In the genomic region with DNA sequence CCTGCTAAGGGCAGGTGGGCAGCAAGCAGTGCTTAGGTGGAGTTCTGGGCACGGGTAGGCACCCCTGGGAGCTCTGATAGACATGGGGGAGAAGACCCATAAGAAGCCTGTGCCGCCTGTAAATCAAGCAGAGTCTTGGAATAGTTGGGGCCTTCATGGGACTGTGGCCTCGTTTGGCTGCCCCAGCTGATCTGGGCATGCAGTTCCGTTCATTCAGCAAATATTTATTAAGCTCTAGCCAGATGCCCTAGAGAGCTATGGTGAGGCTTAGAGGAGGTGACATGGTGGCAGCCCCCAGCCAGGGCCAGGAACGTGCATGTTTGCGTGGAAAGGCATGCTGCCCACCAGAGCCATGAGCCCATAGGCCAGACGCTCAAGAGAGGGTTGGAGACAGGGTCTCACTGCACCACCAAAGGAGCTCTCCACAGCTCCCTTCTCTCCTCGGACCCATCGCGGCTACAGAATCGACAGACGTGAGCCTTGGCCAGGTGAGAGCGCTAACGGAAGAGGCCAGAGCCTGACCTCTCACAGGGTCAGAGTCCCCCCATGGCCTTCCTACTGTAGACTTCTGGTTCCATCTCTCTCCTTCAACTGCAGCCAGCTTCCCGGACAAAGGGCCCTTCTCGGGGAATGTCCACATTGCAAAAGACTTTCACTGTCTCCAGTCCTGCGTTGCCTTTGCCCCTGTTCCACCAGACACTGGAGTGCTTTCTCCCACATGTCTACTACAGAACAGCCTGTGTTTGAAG, we compare ENCODE assay signal across 1 cellular context.
TF ChIP-seq lines count a peak whose summit lies in the region.

No MANE protein-coding gene starts in this region.

TF ChIP-seq in HepG2, 621 proteins besides CTCF, POLR2A, EP300 and RAD21 (continued from another document and continues in another):
- no peak for TF ChIP-seq KAT7 (CRISPR knock-in tag; IDR thresholded peaks at IDR 0.05; ENCODE audit: borderline replicate concordance)
- TF ChIP-seq, protein P1, sequence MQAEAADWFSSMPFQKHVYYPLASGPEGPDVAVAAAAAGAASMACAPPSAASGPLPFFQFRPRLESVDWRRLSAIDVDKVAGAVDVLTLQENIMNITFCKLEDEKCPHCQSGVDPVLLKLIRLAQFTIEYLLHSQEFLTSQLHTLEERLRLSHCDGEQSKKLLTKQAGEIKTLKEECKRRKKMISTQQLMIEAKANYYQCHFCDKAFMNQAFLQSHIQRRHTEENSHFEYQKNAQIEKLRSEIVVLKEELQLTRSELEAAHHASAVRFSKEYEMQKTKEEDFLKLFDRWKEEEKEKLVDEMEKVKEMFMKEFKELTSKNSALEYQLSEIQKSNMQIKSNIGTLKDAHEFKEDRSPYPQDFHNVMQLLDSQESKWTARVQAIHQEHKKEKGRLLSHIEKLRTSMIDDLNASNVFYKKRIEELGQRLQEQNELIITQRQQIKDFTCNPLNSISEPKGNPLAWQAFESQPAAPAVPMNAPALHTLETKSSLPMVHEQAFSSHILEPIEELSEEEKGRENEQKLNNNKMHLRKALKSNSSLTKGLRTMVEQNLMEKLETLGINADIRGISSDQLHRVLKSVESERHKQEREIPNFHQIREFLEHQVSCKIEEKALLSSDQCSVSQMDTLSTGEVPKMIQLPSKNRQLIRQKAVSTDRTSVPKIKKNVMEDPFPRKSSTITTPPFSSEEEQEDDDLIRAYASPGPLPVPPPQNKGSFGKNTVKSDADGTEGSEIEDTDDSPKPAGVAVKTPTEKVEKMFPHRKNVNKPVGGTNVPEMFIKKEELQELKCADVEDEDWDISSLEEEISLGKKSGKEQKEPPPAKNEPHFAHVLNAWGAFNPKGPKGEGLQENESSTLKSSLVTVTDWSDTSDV (CRISPR knock-in tag; IDR thresholded peaks at IDR 0.05): no peak
- TF ChIP-seq, protein P2, sequence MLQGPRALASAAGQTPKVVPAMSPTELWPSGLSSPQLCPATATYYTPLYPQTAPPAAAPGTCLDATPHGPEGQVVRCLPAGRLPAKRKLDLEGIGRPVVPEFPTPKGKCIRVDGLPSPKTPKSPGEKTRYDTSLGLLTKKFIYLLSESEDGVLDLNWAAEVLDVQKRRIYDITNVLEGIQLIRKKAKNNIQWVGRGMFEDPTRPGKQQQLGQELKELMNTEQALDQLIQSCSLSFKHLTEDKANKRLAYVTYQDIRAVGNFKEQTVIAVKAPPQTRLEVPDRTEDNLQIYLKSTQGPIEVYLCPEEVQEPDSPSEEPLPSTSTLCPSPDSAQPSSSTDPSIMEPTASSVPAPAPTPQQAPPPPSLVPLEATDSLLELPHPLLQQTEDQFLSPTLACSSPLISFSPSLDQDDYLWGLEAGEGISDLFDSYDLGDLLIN (CRISPR knock-in tag; IDR thresholded peaks at IDR 0.05; ENCODE audit: borderline replicate concordance): no peak
- no peak for TF ChIP-seq ZNF343 (CRISPR knock-in tag; IDR thresholded peaks at IDR 0.05)
- TF ChIP-seq RCOR2 (CRISPR knock-in tag; IDR thresholded peaks at IDR 0.05): no peak
- no peak for TF ChIP-seq ZNF317 (CRISPR knock-in tag; IDR thresholded peaks at IDR 0.05)
- no peak for TF ChIP-seq PAWR (CRISPR knock-in tag; IDR thresholded peaks at IDR 0.05; ENCODE audit: borderline replicate concordance)
- TF ChIP-seq, protein P3, sequence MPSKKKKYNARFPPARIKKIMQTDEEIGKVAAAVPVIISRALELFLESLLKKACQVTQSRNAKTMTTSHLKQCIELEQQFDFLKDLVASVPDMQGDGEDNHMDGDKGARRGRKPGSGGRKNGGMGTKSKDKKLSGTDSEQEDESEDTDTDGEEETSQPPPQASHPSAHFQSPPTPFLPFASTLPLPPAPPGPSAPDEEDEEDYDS (CRISPR knock-in tag; IDR thresholded peaks at IDR 0.05): no peak
- peak; percentile 49; the same call in 1 of the 2 replicates for TF ChIP-seq TMF1 (CRISPR knock-in tag; IDR thresholded peaks at IDR 0.05; ENCODE audit: low read depth)
- no peak for TF ChIP-seq MBNL3 (CRISPR knock-in tag; conservative IDR thresholded peaks at IDR 0.05)
- TF ChIP-seq EEA1 (CRISPR knock-in tag; IDR thresholded peaks at IDR 0.05; ENCODE audit: borderline replicate concordance): no peak
- no peak for TF ChIP-seq ZSCAN20 (CRISPR knock-in tag; IDR thresholded peaks at IDR 0.05; ENCODE audit: borderline replicate concordance)
- TF ChIP-seq HNF4A (CRISPR knock-in tag; IDR thresholded peaks at IDR 0.05): peak; percentile 73
- TF ChIP-seq ZKSCAN8 (CRISPR knock-in tag; IDR thresholded peaks at IDR 0.05; ENCODE audit: borderline replicate concordance): 0 out of 2 replicates have a peak, but pooled peaks have one; percentile 11
- no peak for TF ChIP-seq ZNF333 (CRISPR knock-in tag; IDR thresholded peaks at IDR 0.05; ENCODE audit: borderline replicate concordance)
- TF ChIP-seq, protein P4, sequence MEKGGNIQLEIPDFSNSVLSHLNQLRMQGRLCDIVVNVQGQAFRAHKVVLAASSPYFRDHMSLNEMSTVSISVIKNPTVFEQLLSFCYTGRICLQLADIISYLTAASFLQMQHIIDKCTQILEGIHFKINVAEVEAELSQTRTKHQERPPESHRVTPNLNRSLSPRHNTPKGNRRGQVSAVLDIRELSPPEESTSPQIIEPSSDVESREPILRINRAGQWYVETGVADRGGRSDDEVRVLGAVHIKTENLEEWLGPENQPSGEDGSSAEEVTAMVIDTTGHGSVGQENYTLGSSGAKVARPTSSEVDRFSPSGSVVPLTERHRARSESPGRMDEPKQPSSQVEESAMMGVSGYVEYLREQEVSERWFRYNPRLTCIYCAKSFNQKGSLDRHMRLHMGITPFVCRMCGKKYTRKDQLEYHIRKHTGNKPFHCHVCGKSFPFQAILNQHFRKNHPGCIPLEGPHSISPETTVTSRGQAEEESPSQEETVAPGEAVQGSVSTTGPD (CRISPR knock-in tag; IDR thresholded peaks at IDR 0.05): no peak
- TF ChIP-seq HIVEP1 (CRISPR knock-in tag; IDR thresholded peaks at IDR 0.05): no peak
- no peak for TF ChIP-seq RFX1 (IDR thresholded peaks at IDR 0.05)
- no peak for TF ChIP-seq TBX3 (IDR thresholded peaks at IDR 0.05; ENCODE audit: borderline replicate concordance)
- TF ChIP-seq, protein P5, sequence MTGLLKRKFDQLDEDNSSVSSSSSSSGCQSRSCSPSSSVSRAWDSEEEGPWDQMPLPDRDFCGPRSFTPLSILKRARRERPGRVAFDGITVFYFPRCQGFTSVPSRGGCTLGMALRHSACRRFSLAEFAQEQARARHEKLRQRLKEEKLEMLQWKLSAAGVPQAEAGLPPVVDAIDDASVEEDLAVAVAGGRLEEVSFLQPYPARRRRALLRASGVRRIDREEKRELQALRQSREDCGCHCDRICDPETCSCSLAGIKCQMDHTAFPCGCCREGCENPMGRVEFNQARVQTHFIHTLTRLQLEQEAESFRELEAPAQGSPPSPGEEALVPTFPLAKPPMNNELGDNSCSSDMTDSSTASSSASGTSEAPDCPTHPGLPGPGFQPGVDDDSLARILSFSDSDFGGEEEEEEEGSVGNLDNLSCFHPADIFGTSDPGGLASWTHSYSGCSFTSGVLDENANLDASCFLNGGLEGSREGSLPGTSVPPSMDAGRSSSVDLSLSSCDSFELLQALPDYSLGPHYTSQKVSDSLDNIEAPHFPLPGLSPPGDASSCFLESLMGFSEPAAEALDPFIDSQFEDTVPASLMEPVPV (CRISPR knock-in tag; IDR thresholded peaks at IDR 0.05): no peak
- no peak for TF ChIP-seq ZNF230 (CRISPR knock-in tag; IDR thresholded peaks at IDR 0.05)
- TF ChIP-seq ZNF260 (CRISPR knock-in tag; IDR thresholded peaks at IDR 0.05; ENCODE audit: borderline replicate concordance, low read depth): no peak
- TF ChIP-seq KLF13 (CRISPR knock-in tag; IDR thresholded peaks at IDR 0.05): no peak
- TF ChIP-seq, protein P6, sequence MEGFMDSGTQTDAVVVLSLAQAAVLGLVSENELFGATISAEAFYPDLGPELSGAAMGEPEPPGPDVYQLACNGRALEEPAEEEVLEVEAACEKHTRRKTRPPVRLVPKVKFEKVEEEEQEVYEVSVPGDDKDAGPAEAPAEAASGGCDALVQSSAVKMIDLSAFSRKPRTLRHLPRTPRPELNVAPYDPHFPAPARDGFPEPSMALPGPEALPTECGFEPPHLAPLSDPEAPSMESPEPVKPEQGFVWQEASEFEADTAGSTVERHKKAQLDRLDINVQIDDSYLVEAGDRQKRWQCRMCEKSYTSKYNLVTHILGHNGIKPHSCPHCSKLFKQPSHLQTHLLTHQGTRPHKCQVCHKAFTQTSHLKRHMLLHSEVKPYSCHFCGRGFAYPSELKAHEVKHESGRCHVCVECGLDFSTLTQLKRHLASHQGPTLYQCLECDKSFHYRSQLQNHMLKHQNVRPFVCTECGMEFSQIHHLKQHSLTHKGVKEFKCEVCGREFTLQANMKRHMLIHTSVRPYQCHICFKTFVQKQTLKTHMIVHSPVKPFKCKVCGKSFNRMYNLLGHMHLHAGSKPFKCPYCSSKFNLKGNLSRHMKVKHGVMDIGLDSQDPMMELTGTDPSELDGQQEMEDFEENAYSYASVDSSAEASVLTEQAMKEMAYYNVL (CRISPR knock-in tag; IDR thresholded peaks at IDR 0.05; ENCODE audit: borderline replicate concordance): no peak
- no peak for TF ChIP-seq NFKB2 (CRISPR knock-in tag; IDR thresholded peaks at IDR 0.05; ENCODE audit: borderline replicate concordance)
- no peak for TF ChIP-seq ZNF510 (CRISPR knock-in tag; IDR thresholded peaks at IDR 0.05; ENCODE audit: low read depth)
- TF ChIP-seq SRSF4 (IDR thresholded peaks at IDR 0.05; ENCODE audit: low read depth, low read length, poor library complexity, severe bottlenecking): no peak
- no peak for TF ChIP-seq ZNF678 (CRISPR knock-in tag; IDR thresholded peaks at IDR 0.05)
- TF ChIP-seq, protein P7, sequence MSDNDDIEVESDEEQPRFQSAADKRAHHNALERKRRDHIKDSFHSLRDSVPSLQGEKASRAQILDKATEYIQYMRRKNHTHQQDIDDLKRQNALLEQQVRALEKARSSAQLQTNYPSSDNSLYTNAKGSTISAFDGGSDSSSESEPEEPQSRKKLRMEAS (IDR thresholded peaks at IDR 0.05): peak; percentile 71; the same call in 1 of the 2 replicates
- TF ChIP-seq ZNF33B (CRISPR knock-in tag; IDR thresholded peaks at IDR 0.05): no peak
- no peak; the same call in 1 of the 2 replicates for TF ChIP-seq SIN3A (IDR thresholded peaks at IDR 0.05; ENCODE audit: borderline replicate concordance, low read depth, low read length)
- TF ChIP-seq, protein P8, sequence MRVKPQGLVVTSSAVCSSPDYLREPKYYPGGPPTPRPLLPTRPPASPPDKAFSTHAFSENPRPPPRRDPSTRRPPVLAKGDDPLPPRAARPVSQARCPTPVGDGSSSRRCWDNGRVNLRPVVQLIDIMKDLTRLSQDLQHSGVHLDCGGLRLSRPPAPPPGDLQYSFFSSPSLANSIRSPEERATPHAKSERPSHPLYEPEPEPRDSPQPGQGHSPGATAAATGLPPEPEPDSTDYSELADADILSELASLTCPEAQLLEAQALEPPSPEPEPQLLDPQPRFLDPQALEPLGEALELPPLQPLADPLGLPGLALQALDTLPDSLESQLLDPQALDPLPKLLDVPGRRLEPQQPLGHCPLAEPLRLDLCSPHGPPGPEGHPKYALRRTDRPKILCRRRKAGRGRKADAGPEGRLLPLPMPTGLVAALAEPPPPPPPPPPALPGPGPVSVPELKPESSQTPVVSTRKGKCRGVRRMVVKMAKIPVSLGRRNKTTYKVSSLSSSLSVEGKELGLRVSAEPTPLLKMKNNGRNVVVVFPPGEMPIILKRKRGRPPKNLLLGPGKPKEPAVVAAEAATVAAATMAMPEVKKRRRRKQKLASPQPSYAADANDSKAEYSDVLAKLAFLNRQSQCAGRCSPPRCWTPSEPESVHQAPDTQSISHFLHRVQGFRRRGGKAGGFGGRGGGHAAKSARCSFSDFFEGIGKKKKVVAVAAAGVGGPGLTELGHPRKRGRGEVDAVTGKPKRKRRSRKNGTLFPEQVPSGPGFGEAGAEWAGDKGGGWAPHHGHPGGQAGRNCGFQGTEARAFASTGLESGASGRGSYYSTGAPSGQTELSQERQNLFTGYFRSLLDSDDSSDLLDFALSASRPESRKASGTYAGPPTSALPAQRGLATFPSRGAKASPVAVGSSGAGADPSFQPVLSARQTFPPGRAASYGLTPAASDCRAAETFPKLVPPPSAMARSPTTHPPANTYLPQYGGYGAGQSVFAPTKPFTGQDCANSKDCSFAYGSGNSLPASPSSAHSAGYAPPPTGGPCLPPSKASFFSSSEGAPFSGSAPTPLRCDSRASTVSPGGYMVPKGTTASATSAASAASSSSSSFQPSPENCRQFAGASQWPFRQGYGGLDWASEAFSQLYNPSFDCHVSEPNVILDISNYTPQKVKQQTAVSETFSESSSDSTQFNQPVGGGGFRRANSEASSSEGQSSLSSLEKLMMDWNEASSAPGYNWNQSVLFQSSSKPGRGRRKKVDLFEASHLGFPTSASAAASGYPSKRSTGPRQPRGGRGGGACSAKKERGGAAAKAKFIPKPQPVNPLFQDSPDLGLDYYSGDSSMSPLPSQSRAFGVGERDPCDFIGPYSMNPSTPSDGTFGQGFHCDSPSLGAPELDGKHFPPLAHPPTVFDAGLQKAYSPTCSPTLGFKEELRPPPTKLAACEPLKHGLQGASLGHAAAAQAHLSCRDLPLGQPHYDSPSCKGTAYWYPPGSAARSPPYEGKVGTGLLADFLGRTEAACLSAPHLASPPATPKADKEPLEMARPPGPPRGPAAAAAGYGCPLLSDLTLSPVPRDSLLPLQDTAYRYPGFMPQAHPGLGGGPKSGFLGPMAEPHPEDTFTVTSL (CRISPR knock-in tag; IDR thresholded peaks at IDR 0.05; ENCODE audit: borderline replicate concordance): 0 out of 2 replicates have a peak, but pooled peaks have one; percentile 14
- TF ChIP-seq ATF7 (IDR thresholded peaks at IDR 0.05): no peak
- no peak for TF ChIP-seq ATF7 (CRISPR knock-in tag; IDR thresholded peaks at IDR 0.05)
- TF ChIP-seq, protein P9, sequence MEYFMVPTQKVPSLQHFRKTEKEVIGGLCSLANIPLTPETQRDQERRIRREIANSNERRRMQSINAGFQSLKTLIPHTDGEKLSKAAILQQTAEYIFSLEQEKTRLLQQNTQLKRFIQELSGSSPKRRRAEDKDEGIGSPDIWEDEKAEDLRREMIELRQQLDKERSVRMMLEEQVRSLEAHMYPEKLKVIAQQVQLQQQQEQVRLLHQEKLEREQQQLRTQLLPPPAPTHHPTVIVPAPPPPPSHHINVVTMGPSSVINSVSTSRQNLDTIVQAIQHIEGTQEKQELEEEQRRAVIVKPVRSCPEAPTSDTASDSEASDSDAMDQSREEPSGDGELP (IDR thresholded peaks at IDR 0.05; ENCODE audit: borderline replicate concordance, low read depth): no peak; the same call in 1 of the 2 replicates
- TF ChIP-seq, protein P10, sequence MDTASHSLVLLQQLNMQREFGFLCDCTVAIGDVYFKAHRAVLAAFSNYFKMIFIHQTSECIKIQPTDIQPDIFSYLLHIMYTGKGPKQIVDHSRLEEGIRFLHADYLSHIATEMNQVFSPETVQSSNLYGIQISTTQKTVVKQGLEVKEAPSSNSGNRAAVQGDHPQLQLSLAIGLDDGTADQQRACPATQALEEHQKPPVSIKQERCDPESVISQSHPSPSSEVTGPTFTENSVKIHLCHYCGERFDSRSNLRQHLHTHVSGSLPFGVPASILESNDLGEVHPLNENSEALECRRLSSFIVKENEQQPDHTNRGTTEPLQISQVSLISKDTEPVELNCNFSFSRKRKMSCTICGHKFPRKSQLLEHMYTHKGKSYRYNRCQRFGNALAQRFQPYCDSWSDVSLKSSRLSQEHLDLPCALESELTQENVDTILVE (CRISPR knock-in tag; IDR thresholded peaks at IDR 0.05): no peak
- TF ChIP-seq ZBTB7B (CRISPR knock-in tag; IDR thresholded peaks at IDR 0.05): peak; percentile 42; the same call in 1 of the 2 replicates
- no peak for TF ChIP-seq HNRNPUL1 (IDR thresholded peaks at IDR 0.05; ENCODE audit: low read depth, low read length)
- TF ChIP-seq ZNF781 (CRISPR knock-in tag; IDR thresholded peaks at IDR 0.05; ENCODE audit: borderline replicate concordance, not compliant biosample characterization): no peak
- TF ChIP-seq NR3C1 (CRISPR knock-in tag; IDR thresholded peaks at IDR 0.05): no peak
- TF ChIP-seq ZNF879 (CRISPR knock-in tag; IDR thresholded peaks at IDR 0.05): no peak
- no peak for TF ChIP-seq PLRG1 (conservative IDR thresholded peaks at IDR 0.05)
